In the genomic region with DNA sequence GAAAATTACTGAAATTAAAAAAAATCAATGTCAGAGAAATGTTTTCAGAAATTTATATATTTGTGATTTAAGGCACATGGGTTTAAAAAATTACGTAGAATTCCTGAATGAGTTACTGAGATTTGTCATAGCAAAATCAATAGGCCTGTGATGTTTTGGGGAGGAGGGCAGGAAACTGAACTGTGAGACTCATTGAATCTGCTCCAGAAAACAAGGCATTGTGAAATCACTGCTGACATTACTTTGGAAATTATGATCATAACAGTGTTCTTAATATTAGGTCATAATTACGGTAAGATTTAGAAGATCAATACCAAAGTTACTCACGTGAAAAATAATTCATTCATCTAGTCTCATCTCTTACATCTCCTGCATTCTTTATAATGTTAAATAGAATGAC, we compare ENCODE assay signal across 15 cellular contexts. TPM values are rescaled to one million over a fixed set of nuclear protein-coding genes. Genes with fewer than 3 reads are reported as not detected.
"Had no signal": no experiment of that assay in that cellular context is flagged by ENCODE, and none has a peak within 500 bp of the region (broad histone marks: within the 10 kb centered on the region; RNA-seq: fewer than 3 reads in every experiment).

No MANE protein-coding gene starts in this region.

- H3K27ac ChIP-seq: neutrophil, tibial artery had no signal

- H3K4me3 ChIP-seq: tibial artery had no signal

- DNase-seq: activated naive CD4-positive, alpha-beta T cell treated with anti-CD3 and anti-CD28 coated beads for 36 hours; erythroblast; foreskin melanocyte; mesenchymal stem cell; natural killer cell; posterior cingulate gyrus; retina; stimulated activated CD4-positive, alpha-beta T cell treated with anti-CD3 and anti-CD28 coated beads, Interleukin-2, amount 100 ng/mL, for 48 hours; tibial artery had no signal

- H3K9me3 ChIP-seq: neutrophil, tibial artery had no signal

- ATAC-seq: activated CD4-positive, CD25-positive, alpha-beta regulatory T cell treated with anti-CD3 and anti-CD28 coated beads, Interleukin-2, amount 50 U/mL, for 24 hours; activated T-helper 17 cell treated with anti-CD3 and anti-CD28 coated beads, Interleukin-2, amount 50 U/mL, for 72 hours; natural killer cell; stimulated activated memory B cell treated with anti-CD40 and anti-IgM and Interleukin-4, amounts not matched to agents 10 μg/mL and 1 μg/mL and 100 μg/mL, for 72 hours had no signal

- FAIRE-seq: urothelium cell line had no signal

- H3K36me3 ChIP-seq: neutrophil, tibial artery had no signal

RNA-seq across cellular contexts. Expression of a gene that starts 5.3 kb away (rescaled TPM):
- total RNA-seq: activated naive CD4-positive, alpha-beta T cell treated with anti-CD3 and anti-CD28 coated beads for 36 hours; activated T-helper 17 cell treated with anti-CD3 and anti-CD28 coated beads, Interleukin-2, amount 50 U/mL, for 72 hours; liver had no signal
